In the genomic region with DNA sequence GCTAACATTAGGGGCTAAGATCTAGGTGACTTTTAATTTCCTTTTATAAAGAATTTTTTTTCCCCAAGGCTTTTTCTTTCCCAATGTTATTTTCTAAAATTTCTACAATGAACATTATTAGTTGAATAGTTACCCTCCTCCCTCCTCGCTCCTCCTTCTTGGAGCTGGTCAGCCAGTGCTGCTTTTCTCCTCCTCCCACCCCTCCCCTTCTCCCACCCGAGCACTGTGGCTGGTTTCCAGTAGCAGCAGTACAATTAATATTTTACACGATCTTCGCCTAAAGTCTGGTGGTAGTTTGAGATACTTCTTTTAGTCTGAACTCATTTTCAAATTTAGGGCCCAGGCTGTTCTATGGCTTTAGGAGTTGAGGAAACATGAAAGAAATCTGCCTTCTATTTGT, we compare ENCODE assay signal across 1 cellular context.
TF ChIP-seq lines count a peak whose summit lies in the region.

No MANE protein-coding gene starts in this region.

TF ChIP-seq in WTC11, 78 proteins besides CTCF, POLR2A, EP300 and RAD21 (continued from another document):
- TF ChIP-seq, protein P1, sequence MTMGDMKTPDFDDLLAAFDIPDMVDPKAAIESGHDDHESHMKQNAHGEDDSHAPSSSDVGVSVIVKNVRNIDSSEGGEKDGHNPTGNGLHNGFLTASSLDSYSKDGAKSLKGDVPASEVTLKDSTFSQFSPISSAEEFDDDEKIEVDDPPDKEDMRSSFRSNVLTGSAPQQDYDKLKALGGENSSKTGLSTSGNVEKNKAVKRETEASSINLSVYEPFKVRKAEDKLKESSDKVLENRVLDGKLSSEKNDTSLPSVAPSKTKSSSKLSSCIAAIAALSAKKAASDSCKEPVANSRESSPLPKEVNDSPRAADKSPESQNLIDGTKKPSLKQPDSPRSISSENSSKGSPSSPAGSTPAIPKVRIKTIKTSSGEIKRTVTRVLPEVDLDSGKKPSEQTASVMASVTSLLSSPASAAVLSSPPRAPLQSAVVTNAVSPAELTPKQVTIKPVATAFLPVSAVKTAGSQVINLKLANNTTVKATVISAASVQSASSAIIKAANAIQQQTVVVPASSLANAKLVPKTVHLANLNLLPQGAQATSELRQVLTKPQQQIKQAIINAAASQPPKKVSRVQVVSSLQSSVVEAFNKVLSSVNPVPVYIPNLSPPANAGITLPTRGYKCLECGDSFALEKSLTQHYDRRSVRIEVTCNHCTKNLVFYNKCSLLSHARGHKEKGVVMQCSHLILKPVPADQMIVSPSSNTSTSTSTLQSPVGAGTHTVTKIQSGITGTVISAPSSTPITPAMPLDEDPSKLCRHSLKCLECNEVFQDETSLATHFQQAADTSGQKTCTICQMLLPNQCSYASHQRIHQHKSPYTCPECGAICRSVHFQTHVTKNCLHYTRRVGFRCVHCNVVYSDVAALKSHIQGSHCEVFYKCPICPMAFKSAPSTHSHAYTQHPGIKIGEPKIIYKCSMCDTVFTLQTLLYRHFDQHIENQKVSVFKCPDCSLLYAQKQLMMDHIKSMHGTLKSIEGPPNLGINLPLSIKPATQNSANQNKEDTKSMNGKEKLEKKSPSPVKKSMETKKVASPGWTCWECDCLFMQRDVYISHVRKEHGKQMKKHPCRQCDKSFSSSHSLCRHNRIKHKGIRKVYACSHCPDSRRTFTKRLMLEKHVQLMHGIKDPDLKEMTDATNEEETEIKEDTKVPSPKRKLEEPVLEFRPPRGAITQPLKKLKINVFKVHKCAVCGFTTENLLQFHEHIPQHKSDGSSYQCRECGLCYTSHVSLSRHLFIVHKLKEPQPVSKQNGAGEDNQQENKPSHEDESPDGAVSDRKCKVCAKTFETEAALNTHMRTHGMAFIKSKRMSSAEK (CRISPR knock-in tag; IDR thresholded peaks at IDR 0.05; ENCODE audit: borderline replicate concordance), result no peak
- TF ChIP-seq, protein P2, sequence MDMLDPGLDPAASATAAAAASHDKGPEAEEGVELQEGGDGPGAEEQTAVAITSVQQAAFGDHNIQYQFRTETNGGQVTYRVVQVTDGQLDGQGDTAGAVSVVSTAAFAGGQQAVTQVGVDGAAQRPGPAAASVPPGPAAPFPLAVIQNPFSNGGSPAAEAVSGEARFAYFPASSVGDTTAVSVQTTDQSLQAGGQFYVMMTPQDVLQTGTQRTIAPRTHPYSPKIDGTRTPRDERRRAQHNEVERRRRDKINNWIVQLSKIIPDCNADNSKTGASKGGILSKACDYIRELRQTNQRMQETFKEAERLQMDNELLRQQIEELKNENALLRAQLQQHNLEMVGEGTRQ (CRISPR knock-in tag; IDR thresholded peaks at IDR 0.05), result no peak
- TF ChIP-seq ELF4 (CRISPR knock-in tag; IDR thresholded peaks at IDR 0.05; ENCODE audit: low read depth) (no peak), ZNF317 (CRISPR knock-in tag; IDR thresholded peaks at IDR 0.05; ENCODE audit: borderline replicate concordance, low read depth) (no peak)
